In the genomic region with DNA sequence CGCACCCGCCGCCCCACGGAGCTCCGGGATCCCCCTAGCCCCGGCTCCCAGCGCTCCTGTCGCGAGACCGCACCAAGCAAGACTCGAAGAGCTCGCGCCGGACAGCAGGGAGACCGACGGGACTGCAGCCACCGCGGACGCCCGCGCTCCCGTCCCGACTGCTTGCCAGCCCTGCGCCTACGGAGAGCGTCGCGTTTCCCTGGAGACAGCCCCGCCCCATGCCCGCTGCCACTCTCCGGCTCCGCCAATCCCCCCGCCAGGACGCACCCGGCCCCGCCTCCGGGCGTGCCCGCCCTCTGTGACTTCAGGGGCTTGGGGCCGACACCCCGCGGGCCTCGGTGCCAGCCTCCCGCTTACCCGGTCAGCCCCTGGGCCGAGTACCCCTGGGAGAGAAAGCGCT, we compare ENCODE assay signal across 8 cellular contexts. TPM values are rescaled to one million over a fixed set of nuclear protein-coding genes. Genes with fewer than 3 reads are reported as not detected.
A peak's percentile ranks its signal among the peaks of the same experiment; 100 is the strongest.
DNase-seq lines count a peak whose midpoint lies in the region; ATAC-seq, FAIRE-seq and TF ChIP-seq lines count a peak whose summit lies in the region.

A gene with protein sequence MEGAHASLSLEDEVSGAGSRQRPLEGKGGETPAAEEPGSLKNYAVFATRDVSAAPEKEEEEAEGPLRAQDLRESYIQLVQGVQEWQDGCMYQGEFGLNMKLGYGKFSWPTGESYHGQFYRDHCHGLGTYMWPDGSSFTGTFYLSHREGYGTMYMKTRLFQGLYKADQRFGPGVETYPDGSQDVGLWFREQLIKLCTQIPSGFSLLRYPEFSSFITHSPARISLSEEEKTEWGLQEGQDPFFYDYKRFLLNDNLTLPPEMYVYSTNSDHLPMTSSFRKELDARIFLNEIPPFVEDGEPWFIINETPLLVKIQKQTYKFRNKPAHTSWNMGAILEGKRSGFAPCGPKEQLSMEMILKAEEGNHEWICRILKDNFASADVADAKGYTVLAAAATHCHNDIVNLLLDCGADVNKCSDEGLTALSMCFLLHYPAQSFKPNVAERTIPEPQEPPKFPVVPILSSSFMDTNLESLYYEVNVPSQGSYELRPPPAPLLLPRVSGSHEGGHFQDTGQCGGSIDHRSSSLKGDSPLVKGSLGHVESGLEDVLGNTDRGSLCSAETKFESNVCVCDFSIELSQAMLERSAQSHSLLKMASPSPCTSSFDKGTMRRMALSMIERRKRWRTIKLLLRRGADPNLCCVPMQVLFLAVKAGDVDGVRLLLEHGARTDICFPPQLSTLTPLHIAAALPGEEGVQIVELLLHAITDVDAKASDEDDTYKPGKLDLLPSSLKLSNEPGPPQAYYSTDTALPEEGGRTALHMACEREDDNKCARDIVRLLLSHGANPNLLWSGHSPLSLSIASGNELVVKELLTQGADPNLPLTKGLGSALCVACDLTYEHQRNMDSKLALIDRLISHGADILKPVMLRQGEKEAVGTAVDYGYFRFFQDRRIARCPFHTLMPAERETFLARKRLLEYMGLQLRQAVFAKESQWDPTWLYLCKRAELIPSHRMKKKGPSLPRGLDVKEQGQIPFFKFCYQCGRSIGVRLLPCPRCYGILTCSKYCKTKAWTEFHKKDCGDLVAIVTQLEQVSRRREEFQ (minus strand): TSS at position 181 of the 400 bp plus-strand sequence. CDS start 653 bp downstream, outside the sequence.

- H3K27ac ChIP-seq in astrocyte (ENCODE audit: low read depth, low read length) (no peak within 1 kb of the TSS), right cardiac atrium (ENCODE audit: low read length) (no peak within 1 kb of the TSS)

- H3K4me1 ChIP-seq in astrocyte (ENCODE audit: insufficient read depth, low read length) (peaks cover 36% of the 10 kb centered on the region), right cardiac atrium (ENCODE audit: control insufficient read depth, insufficient read depth, low read length) (peaks cover 4% of the 10 kb centered on the region)

- no peak for FAIRE-seq in astrocyte (lab: Jason Lieb, UNC)

- H3K36me3 ChIP-seq in astrocyte (ENCODE audit: insufficient read depth, low read length): no peaks in the 10 kb centered on the region

- H3K9me3 ChIP-seq in astrocyte (ENCODE audit: insufficient read depth, low read depth, low read length) (no peaks in the 10 kb centered on the region), right cardiac atrium (ENCODE audit: control insufficient read depth, low read length) (no peaks in the 10 kb centered on the region)

- peak within 1 kb of the TSS; percentile 63 for H3K9ac ChIP-seq in astrocyte (ENCODE audit: low read length)

- H3K27me3 Mint-ChIP-seq in astrocyte (ENCODE audit: low read depth, unreplicated experiment): peaks cover 2% of the 10 kb centered on the region

- DNase-seq in GM03348 (ENCODE audit: low spot score) (peak; percentile 96), T follicular helper cell (ENCODE audit: low read depth) (peak; percentile 48), astrocyte (ENCODE audit: low read depth) (peak; percentile 52), right cardiac atrium (peak; percentile 86 to 92 (median 90)), pulmonary artery endothelial cell (ENCODE audit: low read depth, low spot score) (peak; percentile 33), GOT3 (lab: John Stamatoyannopoulos, UW) (no peak)

- H3K4me3 Mint-ChIP-seq in astrocyte (ENCODE audit: unreplicated experiment): peak within 1 kb of the TSS; percentile 85

- H3K27me3 ChIP-seq in astrocyte (ENCODE audit: insufficient read depth, low read length): no peaks in the 10 kb centered on the region
- H3K27me3 ChIP-seq in right cardiac atrium (ENCODE audit: control insufficient read depth, insufficient read depth): no peaks in the 10 kb centered on the region

- peaks cover 35% of the 10 kb centered on the region for H3K79me2 ChIP-seq in astrocyte (ENCODE audit: insufficient read depth, low read length)

- H4K20me1 ChIP-seq in astrocyte (ENCODE audit: insufficient read depth, low read length): peaks cover 23% of the 10 kb centered on the region

- H3K36me3 Mint-ChIP-seq in astrocyte (ENCODE audit: low read depth, unreplicated experiment): peaks cover 7% of the 10 kb centered on the region

- intact Hi-C loops in right cardiac atrium (cut with DNase I): no loop called here

- H2AFZ ChIP-seq in astrocyte (ENCODE audit: low read depth, low read length): peak within 1 kb of the TSS; percentile 70

- peaks cover 6% of the 10 kb centered on the region for H3K4me1 Mint-ChIP-seq in astrocyte (ENCODE audit: low read depth, unreplicated experiment)

- ATAC-seq in right cardiac atrium (peak; percentile 25 to 59), HG02759 (IDR thresholded peaks at IDR 0.05; ENCODE audit: unreplicated experiment) (no peak), HG02973 (IDR thresholded peaks at IDR 0.05; ENCODE audit: unreplicated experiment) (no peak)

- peak within 1 kb of the TSS; percentile 48 for H3K4me3 ChIP-seq in astrocyte (ENCODE audit: insufficient read depth, low read depth, low read length)
- peak within 1 kb of the TSS; percentile 47 for H3K4me3 ChIP-seq in right cardiac atrium (ENCODE audit: low read length)

- peak within 1 kb of the TSS; percentile 53 for H3K27ac Mint-ChIP-seq in astrocyte (ENCODE audit: unreplicated experiment)

- no peak for TF ChIP-seq CTCF in astrocyte (IDR thresholded peaks at IDR 0.05; ENCODE audit: insufficient read depth, low read depth, low read length)

- H3K4me2 ChIP-seq in astrocyte (ENCODE audit: low read length): peak within 1 kb of the TSS; percentile 88

- no peaks in the 10 kb centered on the region for H3K9me3 Mint-ChIP-seq in astrocyte (ENCODE audit: unreplicated experiment)

- WGBS in right cardiac atrium: 3% methylated on average over 47 of the region's 47 CpGs

RNA-seq across cellular contexts. Expression of the gene that starts here (rescaled TPM):
- 6.9 and 7.2 TPM in 2 replicates for total RNA-seq in astrocyte
- total RNA-seq in right cardiac atrium: 1 to 10 TPM; 7.3 to 8.0 (median 7.6) TPM
- polyA plus RNA-seq in right cardiac atrium: 3.5 TPM
- 3.8 and 5.3 TPM in 2 replicates for total RNA-seq in pulmonary artery endothelial cell

Comparison
In these comparisons a context has a peak if more than half of its experiments do, and no peak if none do; other contexts are left out.
1. ATAC-seq: peak in right cardiac atrium (2 of 2); none in HG02759 (single experiment) and HG02973 (single experiment).